ENCODE assay signal across 9 cellular contexts in genomic region chr18:72672364-72673151, GRCh38.
DNase-seq lines count a peak whose midpoint lies in the region; ATAC-seq and TF ChIP-seq lines count a peak whose summit lies in the region.
"Had no signal": no experiment of that assay in that cellular context is flagged by ENCODE, and none has a peak within 500 bp of the region (broad histone marks: within the 10 kb centered on the region; RNA-seq: fewer than 3 reads in every experiment).

No MANE protein-coding gene starts in this region.

- peaks cover 5% of the 10 kb centered on the region for H3K4me1 Mint-ChIP-seq in type B pancreatic cell (ENCODE audit: unreplicated experiment)

- no peak overlapping the region for H3K4me3 ChIP-seq in left ventricle myocardium inferior

- no peak overlapping the region for H3K27ac Mint-ChIP-seq in type B pancreatic cell

- H3K36me3 Mint-ChIP-seq in type B pancreatic cell: no peaks in the 10 kb centered on the region

- intact Hi-C loops in left ventricle myocardium inferior (cut with micrococcal nuclease): no loop called here
- intact Hi-C loops in left ventricle myocardium superior (cut with micrococcal nuclease): no loop called here

- H3K4me1 ChIP-seq in left ventricle myocardium inferior: no peaks in the 10 kb centered on the region

- no peak overlapping the region for H3K27ac ChIP-seq in left ventricle myocardium inferior (replicated peaks)
- H3K27ac ChIP-seq: epithelial cell of prostate had no signal

- ATAC-seq in left ventricle myocardium superior (no peak), GM21786 (IDR thresholded peaks at IDR 0.05; ENCODE audit: unreplicated experiment) (peak; percentile 46), esophagus mucosa (no peak)

- peak; percentile 64 for TF ChIP-seq CTCF in left ventricle myocardium inferior (IDR thresholded peaks at IDR 0.05; ENCODE audit: borderline replicate concordance)
- peak; percentile 88 for TF ChIP-seq CTCF in type B pancreatic cell (conservative IDR thresholded peaks at IDR 0.05)

- H3K27me3 ChIP-seq in left ventricle myocardium inferior (ENCODE audit: low read depth): peaks cover 22% of the 10 kb centered on the region

- DNase-seq in left ventricle myocardium inferior: no peak
- no peak for DNase-seq in left ventricle myocardium superior
- peak; percentile 75 to 78 for DNase-seq in Kasumi-1 (lab: John Stamatoyannopoulos, UW)
- peak; percentile 22 for DNase-seq in SW480 (ENCODE audit: low spot score)
- DNase-seq in globus pallidus (ENCODE audit: low spot score): peak; percentile 28
- no peak for DNase-seq in type B pancreatic cell (ENCODE audit: extremely low spot score, unreplicated experiment)

- H3K9me3 Mint-ChIP-seq in type B pancreatic cell: no peaks in the 10 kb centered on the region

- peaks cover 2% of the 10 kb centered on the region for H3K27me3 Mint-ChIP-seq in type B pancreatic cell

- no peaks in the 10 kb centered on the region for H3K9me3 ChIP-seq in left ventricle myocardium inferior (replicated peaks)

- no peak overlapping the region for H3K4me3 Mint-ChIP-seq in type B pancreatic cell

- no peaks in the 10 kb centered on the region for H3K36me3 ChIP-seq in left ventricle myocardium inferior

Comparison
In these comparisons a context has a peak if more than half of its experiments do, and no peak if none do; other contexts are left out.
1. DNase-seq: peak in Kasumi-1 (2 of 2), SW480 (single experiment) and globus pallidus (single experiment); none in left ventricle myocardium inferior (single experiment), left ventricle myocardium superior (single experiment) and type B pancreatic cell (single experiment).